In the genomic region with DNA sequence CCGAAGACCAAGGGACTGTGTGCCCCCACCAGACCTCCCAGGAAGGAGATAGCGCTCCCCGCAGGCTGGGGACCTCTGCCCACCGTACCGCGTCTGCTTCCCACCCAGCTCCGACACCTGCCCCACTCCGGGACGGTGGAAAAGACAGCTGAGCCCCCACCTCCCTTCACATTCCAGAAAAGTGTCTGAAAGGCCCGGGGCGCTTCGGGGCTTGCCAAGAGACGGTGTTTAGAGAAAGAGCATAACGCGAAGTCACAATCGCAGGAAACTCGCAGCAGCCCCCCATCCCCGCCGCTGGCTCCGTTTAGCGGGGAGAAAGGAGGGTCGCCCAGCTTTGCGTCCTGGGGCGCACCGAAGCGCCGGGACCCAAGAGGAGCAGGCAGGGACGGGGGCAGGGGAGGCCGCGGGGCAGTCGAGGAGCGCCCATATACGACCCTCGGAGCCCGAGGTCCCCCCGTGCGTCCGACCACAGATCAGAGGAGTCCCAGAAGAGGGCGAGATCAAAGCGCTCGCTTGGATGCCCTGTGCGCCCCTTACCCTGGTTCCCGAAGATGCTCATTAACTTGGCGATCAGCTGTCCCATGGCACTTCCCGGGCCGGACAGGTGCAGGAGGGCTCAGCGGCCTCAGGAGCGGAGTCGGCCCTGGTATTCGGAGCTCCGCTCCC, we compare ENCODE assay signal across 8 cellular contexts. TPM values are rescaled to one million over a fixed set of nuclear protein-coding genes. Genes with fewer than 3 reads are reported as not detected.
DNase-seq lines count a peak whose midpoint lies in the region; ATAC-seq, FAIRE-seq and TF ChIP-seq lines count a peak whose summit lies in the region.

No MANE protein-coding gene starts in this region.

- POLR2A ChIA-PET in HepG2 (lab: Yijun Ruan, JAX) = interaction anchor here (0.6 to 1.5 kb wide), 5 partner anchors 9 to 296 kb away, joined by 3 to 15 read pairs (median 4); partner anchors contain the start of genes LASP1 and RPL19

- H3K4me3 ChIP-seq in body of pancreas (no peak overlapping the region), HepG2 (replicated peaks in 1 of 3; ENCODE audit: insufficient read depth in 1 of 3, low read depth in 2 of 3, low read length in 3 of 3) (peak overlapping the region in 1 of 3 experiments; percentile 51; a peak in 2 of 6 replicates)

- peaks cover 4% of the 10 kb centered on the region; the same call in 1 of the 2 replicates for H3K36me3 Mint-ChIP-seq in HFFc6 (ENCODE audit: low read depth)

- intact Hi-C loops in body of pancreas (cut with DNase I) (loop anchor here (10.0 kb wide), 1 partner anchor 69 kb away; no protein-coding TSS in a partner anchor), HepG2 (cut with micrococcal nuclease; ENCODE audit: unreplicated experiment) (no loop called here), posterior vena cava (cut with DNase I) (no loop called here)

- TF ChIP-seq POLR2A in body of pancreas (IDR thresholded peaks at IDR 0.05) = no peak
- no peak for TF ChIP-seq POLR2A in HepG2 (IDR thresholded peaks at IDR 0.05; ENCODE audit: insufficient read depth in 1 of 2, low read depth in 2 of 2, low read length in 2 of 2)

- CTCF ChIA-PET in HepG2 (lab: Yijun Ruan, JAX; ENCODE audit: low intra/inter-chr PET ratio, low total read pairs) = interaction anchor here (1.0 to 2.0 kb wide), 5 partner anchors 11 to 182 kb away, joined by 3 to 4 read pairs (median 4); no protein-coding TSS in a partner anchor

- BruUV-seq in HepG2 (replicated peaks; lab: Mats Ljungman, UMichigan) = no TSS peak

- H3K4me1 ChIP-seq in body of pancreas (peaks cover 37% of the 10 kb centered on the region), HepG2 (ENCODE audit: insufficient read depth, low read length) (peaks cover 14% of the 10 kb centered on the region; the same call in 1 of the 2 replicates)

- DNase-seq in HFFc6 = no peak
- peak in 1 of 4 donors; percentile 9 for DNase-seq in body of pancreas
- no peak for DNase-seq in HepG2 (ENCODE audit: low spot score)
- DNase-seq in stimulated activated naive CD8-positive, alpha-beta T cell treated with anti-CD3 and anti-CD28 coated beads, Interleukin-15, amount 100 ng/mL, for 72 hours = no peak
- no peak for DNase-seq in UCSD-AML1 (lab: John Stamatoyannopoulos, UW; ENCODE audit: unreplicated experiment)
- DNase-seq in posterior vena cava (ENCODE audit: low spot score) = no peak
- no peak for DNase-seq in RPMI8226

- H3K36me3 ChIP-seq in body of pancreas (replicated peaks in 1 of 2; ENCODE audit: insufficient read depth in 1 of 2, low read depth in 2 of 2) = no peaks in the 10 kb centered on the region
- H3K36me3 ChIP-seq in HepG2 (replicated peaks in 1 of 2; ENCODE audit: control insufficient read depth in 1 of 2, insufficient read depth in 2 of 2, low read length in 2 of 2) = no peaks in the 10 kb centered on the region

- TF ChIP-seq EP300 in HepG2 (IDR thresholded peaks at IDR 0.05; ENCODE audit: low read depth in 2 of 2, low read length in 2 of 2) (no peak), HepG2 (CRISPR knock-in tag; IDR thresholded peaks at IDR 0.05; ENCODE audit: borderline replicate concordance) (no peak)

- H3K4me1 Mint-ChIP-seq in HFFc6 (ENCODE audit: low read depth) = peaks cover 27% of the 10 kb centered on the region
- peaks cover 37% of the 10 kb centered on the region for H3K4me1 Mint-ChIP-seq in stimulated activated naive CD8-positive, alpha-beta T cell treated with anti-CD3 and anti-CD28 coated beads, Interleukin-15, amount 100 ng/mL, for 72 hours

- in situ Hi-C loops in HepG2 (cut with HindIII; ENCODE audit: extremely low pct_ligation_motif_present, low pct_unique_long_range_greater_than_20kb) = loop anchor here (25.0 kb wide), 1 partner anchor 403 kb away; the partner anchor contains the start of gene PSMB3

- peaks cover 7% of the 10 kb centered on the region; the same call in 1 of the 2 replicates for H3K9me3 Mint-ChIP-seq in HFFc6
- H3K9me3 Mint-ChIP-seq in stimulated activated naive CD8-positive, alpha-beta T cell treated with anti-CD3 and anti-CD28 coated beads, Interleukin-15, amount 100 ng/mL, for 72 hours = no peaks in the 10 kb centered on the region

- H3K4me3 Mint-ChIP-seq in HFFc6 = peak overlapping the region; percentile 79
- peak overlapping the region; percentile 94 for H3K4me3 Mint-ChIP-seq in stimulated activated naive CD8-positive, alpha-beta T cell treated with anti-CD3 and anti-CD28 coated beads, Interleukin-15, amount 100 ng/mL, for 72 hours

- no peak overlapping the region for H2AFZ ChIP-seq in HepG2 (ENCODE audit: low read length)

- H3K9me3 ChIP-seq in body of pancreas (no peaks in the 10 kb centered on the region), HepG2 (ENCODE audit: low read length) (no peaks in the 10 kb centered on the region)

- no peak for FAIRE-seq in HepG2 (lab: Jason Lieb, UNC)

- TF ChIP-seq CTCF in HFFc6 (IDR thresholded peaks at IDR 0.05) (no peak), body of pancreas (IDR thresholded peaks at IDR 0.05) (no peak), HepG2 (CRISPR knock-in tag; IDR thresholded peaks at IDR 0.05) (no peak)

- no peaks in the 10 kb centered on the region for H4K20me1 ChIP-seq in HepG2 (ENCODE audit: insufficient read depth, low read length)

- peak overlapping the region; percentile 65 for H3K4me2 ChIP-seq in HepG2 (ENCODE audit: low read depth, low read length)

- 15 to 17% methylated on average over 12 to 51 of the region's 51 CpGs for WGBS in body of pancreas, 2 donors
- WGBS in HepG2 (ENCODE audit: low lambda C conversion rate) = 66% methylated on average over 36 of the region's 51 CpGs

- no peaks in the 10 kb centered on the region for H3K79me2 ChIP-seq in HepG2 (ENCODE audit: insufficient read depth, low read length)

- peaks cover 26% of the 10 kb centered on the region for H3K27me3 Mint-ChIP-seq in HFFc6 (ENCODE audit: insufficient read depth)
- peaks cover 33% of the 10 kb centered on the region for H3K27me3 Mint-ChIP-seq in stimulated activated naive CD8-positive, alpha-beta T cell treated with anti-CD3 and anti-CD28 coated beads, Interleukin-15, amount 100 ng/mL, for 72 hours

- no peak for TF ChIP-seq RAD21 in HepG2 (CRISPR knock-in tag; IDR thresholded peaks at IDR 0.05)

- no peak for ATAC-seq in body of pancreas
- ATAC-seq in HepG2 = no peak
- peak; percentile 43 for ATAC-seq in stimulated activated naive CD8-positive, alpha-beta T cell treated with anti-CD3 and anti-CD28 coated beads, Interleukin-15, amount 100 ng/mL, for 72 hours
- no peak for ATAC-seq in HG02938 (IDR thresholded peaks at IDR 0.05; ENCODE audit: unreplicated experiment)

- peak overlapping the region; percentile 9; the same call in 1 of the 2 replicates for H3K27ac Mint-ChIP-seq in HFFc6
- peak overlapping the region; percentile 57 to 65 for H3K27ac Mint-ChIP-seq in stimulated activated naive CD8-positive, alpha-beta T cell treated with anti-CD3 and anti-CD28 coated beads, Interleukin-15, amount 100 ng/mL, for 72 hours

- H3K27me3 ChIP-seq in body of pancreas (no peaks in the 10 kb centered on the region), HepG2 (ENCODE audit: control insufficient read depth in 1 of 2, insufficient read depth in 2 of 2, low read length in 2 of 2) (peaks cover 4 to 27% of the 10 kb centered on the region in 2 experiments; a peak in 4 of 5 replicates)

- H3K9ac ChIP-seq in HepG2 (ENCODE audit: insufficient read depth, low read depth, low read length) = no peak overlapping the region

- peak overlapping the region; percentile 69 to 81 (median 75) for H3K27ac ChIP-seq in body of pancreas
- H3K27ac ChIP-seq in HepG2 (ENCODE audit: extremely low read length, insufficient read depth, low read length) = no peak overlapping the region

RNA-seq across cellular contexts. Expression of gene ARL5C, which starts 0.7 kb away (rescaled TPM):
- total RNA-seq in HFFc6 (2021; fragmentation: NEBNext Ultra II Directional; extraction: Animal tissue kit (Norgen Biotek cat#: 25700)) = not detected
- under 1 TPM in 1 of 2 donors, not detected in 1; 0.26 TPM for total RNA-seq in body of pancreas
- total RNA-seq in HepG2 (2016; rRNA removed; fragmentation: Illumina TruSeq; extraction: Trizol) = not detected in 2 replicates
- total RNA-seq in HepG2 (2016; cell fraction: cytosol; rRNA removed; fragmentation: Illumina TruSeq; extraction: Trizol; ENCODE audit: low read depth) = not detected in 2 replicates
- total RNA-seq in HepG2 (2016; cell fraction: insoluble cytoplasmic fraction; rRNA removed; fragmentation: Illumina TruSeq; extraction: Trizol) = not detected in 2 replicates
- total RNA-seq in HepG2 (2016; cell fraction: membrane; rRNA removed; fragmentation: Illumina TruSeq; extraction: Trizol) = not detected in 2 replicates
- not detected in 2 replicates for total RNA-seq in HepG2 (2016; cell fraction: nucleus; rRNA removed; fragmentation: Illumina TruSeq; extraction: Trizol)
- not detected in 2 replicates for polyA plus RNA-seq in HepG2 (2011; rRNA removed)
- polyA plus RNA-seq in HepG2 (2011; cell fraction: cytosol; rRNA removed) = not detected in 2 replicates
- not detected in 2 replicates for polyA plus RNA-seq in HepG2 (2011; cell fraction: nucleus; rRNA removed)
- polyA plus RNA-seq in HepG2 (2012) = not detected in 2 replicates
- not detected in 2 replicates for polyA plus RNA-seq in HepG2 (2016; cell fraction: cytosol; fragmentation: Illumina TruSeq; extraction: Trizol; ENCODE audit: low read depth)
- polyA plus RNA-seq in HepG2 (2016; cell fraction: insoluble cytoplasmic fraction; fragmentation: Illumina TruSeq; extraction: Trizol; ENCODE audit: low read depth) = not detected in 2 replicates
- polyA plus RNA-seq in HepG2 (2016; cell fraction: membrane; fragmentation: Illumina TruSeq; extraction: Trizol; ENCODE audit: low read depth) = not detected in 2 replicates
- not detected in 2 replicates for polyA plus RNA-seq in HepG2 (2016; cell fraction: nucleus; fragmentation: Illumina TruSeq; extraction: Trizol; ENCODE audit: insufficient read depth, low read depth)
- 0.09 TPM in 1 of 2 replicates, not detected in the other for polyA minus RNA-seq in HepG2 (2011; rRNA and poly(A)+ RNA removed; ENCODE audit: low replicate concordance)
- polyA minus RNA-seq in HepG2 (2011; cell fraction: cytosol; rRNA and poly(A)+ RNA removed) = not detected in 2 replicates
- not detected in 2 replicates for polyA minus RNA-seq in HepG2 (2011; cell fraction: nucleus; rRNA and poly(A)+ RNA removed)
- total RNA-seq in posterior vena cava = not detected

RNA-seq across cellular contexts. Expression of gene PLXDC1, which starts 13.9 kb away (rescaled TPM):
- total RNA-seq in HFFc6 (2021; fragmentation: NEBNext Ultra II Directional; extraction: Animal tissue kit (Norgen Biotek cat#: 25700)) = 1 to 10 TPM in 2 of 6 experiments, under 1 TPM in 4; 0.20 to 2.2 (median 0.69) TPM
- total RNA-seq in body of pancreas = 1 to 10 TPM in 1 of 2 donors, not detected in 1; 6.5 TPM
- total RNA-seq in HepG2 (2016; rRNA removed; fragmentation: Illumina TruSeq; extraction: Trizol) = not detected in 2 replicates
- total RNA-seq in HepG2 (2016; cell fraction: cytosol; rRNA removed; fragmentation: Illumina TruSeq; extraction: Trizol; ENCODE audit: low read depth) = not detected in 2 replicates
- total RNA-seq in HepG2 (2016; cell fraction: insoluble cytoplasmic fraction; rRNA removed; fragmentation: Illumina TruSeq; extraction: Trizol) = not detected in 2 replicates
- total RNA-seq in HepG2 (2016; cell fraction: membrane; rRNA removed; fragmentation: Illumina TruSeq; extraction: Trizol) = not detected in 2 replicates
- total RNA-seq in HepG2 (2016; cell fraction: nucleus; rRNA removed; fragmentation: Illumina TruSeq; extraction: Trizol) = not detected in 2 replicates
- polyA plus RNA-seq in HepG2 (2011; rRNA removed) = not detected in 2 replicates
- polyA plus RNA-seq in HepG2 (2011; cell fraction: cytosol; rRNA removed) = not detected in 2 replicates
- not detected in 2 replicates for polyA plus RNA-seq in HepG2 (2011; cell fraction: nucleus; rRNA removed)
- not detected in 2 replicates for polyA plus RNA-seq in HepG2 (2012)
- not detected in 2 replicates for polyA plus RNA-seq in HepG2 (2016; cell fraction: cytosol; fragmentation: Illumina TruSeq; extraction: Trizol; ENCODE audit: low read depth)
- polyA plus RNA-seq in HepG2 (2016; cell fraction: insoluble cytoplasmic fraction; fragmentation: Illumina TruSeq; extraction: Trizol; ENCODE audit: low read depth) = not detected in 2 replicates
- not detected in 2 replicates for polyA plus RNA-seq in HepG2 (2016; cell fraction: membrane; fragmentation: Illumina TruSeq; extraction: Trizol; ENCODE audit: low read depth)
- polyA plus RNA-seq in HepG2 (2016; cell fraction: nucleus; fragmentation: Illumina TruSeq; extraction: Trizol; ENCODE audit: insufficient read depth, low read depth) = not detected in 2 replicates
- polyA minus RNA-seq in HepG2 (2011; rRNA and poly(A)+ RNA removed; ENCODE audit: low replicate concordance) = 0.44 TPM in 1 of 2 replicates, not detected in the other
- polyA minus RNA-seq in HepG2 (2011; cell fraction: cytosol; rRNA and poly(A)+ RNA removed) = not detected in 2 replicates
- not detected in 2 replicates for polyA minus RNA-seq in HepG2 (2011; cell fraction: nucleus; rRNA and poly(A)+ RNA removed)
- 10 to 100 TPM; 16.0 to 27.2 TPM for total RNA-seq in posterior vena cava

RNA-seq across cellular contexts. Expression of gene CACNB1, which starts 32.2 kb away (rescaled TPM):
- total RNA-seq in HFFc6 (2021; fragmentation: NEBNext Ultra II Directional; extraction: Animal tissue kit (Norgen Biotek cat#: 25700)) = 1 to 10 TPM; 5.1 to 7.0 (median 6.1) TPM
- 1 to 10 TPM; 2.3 TPM for total RNA-seq in body of pancreas
- total RNA-seq in HepG2 (2016; rRNA removed; fragmentation: Illumina TruSeq; extraction: Trizol) = 0.60 and 0.75 TPM in 2 replicates
- total RNA-seq in HepG2 (2016; cell fraction: cytosol; rRNA removed; fragmentation: Illumina TruSeq; extraction: Trizol; ENCODE audit: low read depth) = 0.26 and 0.71 TPM in 2 replicates
- 0.19 and 0.84 TPM in 2 replicates for total RNA-seq in HepG2 (2016; cell fraction: insoluble cytoplasmic fraction; rRNA removed; fragmentation: Illumina TruSeq; extraction: Trizol)
- 0.34 and 0.48 TPM in 2 replicates for total RNA-seq in HepG2 (2016; cell fraction: membrane; rRNA removed; fragmentation: Illumina TruSeq; extraction: Trizol)
- 1.8 TPM in 2 replicates for total RNA-seq in HepG2 (2016; cell fraction: nucleus; rRNA removed; fragmentation: Illumina TruSeq; extraction: Trizol)
- 1.5 and 2.9 TPM in 2 replicates for polyA plus RNA-seq in HepG2 (2011; rRNA removed)
- 0.50 and 0.51 TPM in 2 replicates for polyA plus RNA-seq in HepG2 (2011; cell fraction: cytosol; rRNA removed)
- polyA plus RNA-seq in HepG2 (2011; cell fraction: nucleus; rRNA removed) = 8.4 and 12.2 TPM in 2 replicates
- 1.3 and 1.5 TPM in 2 replicates for polyA plus RNA-seq in HepG2 (2012)
- 0.28 and 0.34 TPM in 2 replicates for polyA plus RNA-seq in HepG2 (2016; cell fraction: cytosol; fragmentation: Illumina TruSeq; extraction: Trizol; ENCODE audit: low read depth)
- polyA plus RNA-seq in HepG2 (2016; cell fraction: insoluble cytoplasmic fraction; fragmentation: Illumina TruSeq; extraction: Trizol; ENCODE audit: low read depth) = 0.47 and 0.96 TPM in 2 replicates
- polyA plus RNA-seq in HepG2 (2016; cell fraction: membrane; fragmentation: Illumina TruSeq; extraction: Trizol; ENCODE audit: low read depth) = 0.38 and 0.40 TPM in 2 replicates
- 4.7 and 7.2 TPM in 2 replicates for polyA plus RNA-seq in HepG2 (2016; cell fraction: nucleus; fragmentation: Illumina TruSeq; extraction: Trizol; ENCODE audit: insufficient read depth, low read depth)
- polyA minus RNA-seq in HepG2 (2011; rRNA and poly(A)+ RNA removed; ENCODE audit: low replicate concordance) = 4.4 and 8.5 TPM in 2 replicates
- polyA minus RNA-seq in HepG2 (2011; cell fraction: cytosol; rRNA and poly(A)+ RNA removed) = 0.40 and 1.3 TPM in 2 replicates
- 3.0 and 5.8 TPM in 2 replicates for polyA minus RNA-seq in HepG2 (2011; cell fraction: nucleus; rRNA and poly(A)+ RNA removed)
- 10 to 100 TPM in 1 of 2 donors, 1 to 10 TPM in 1; 8.8 to 11.3 TPM for total RNA-seq in posterior vena cava

RNA-seq across cellular contexts. Expression of gene RPL19, which starts 34.8 kb away (rescaled TPM):
- 1,000 to 10,000 TPM; 1,574 to 1,911 (median 1,762) TPM for total RNA-seq in HFFc6 (2021; fragmentation: NEBNext Ultra II Directional; extraction: Animal tissue kit (Norgen Biotek cat#: 25700))
- total RNA-seq in body of pancreas (1,000 to 10,000 TPM; 1,534 to 2,029 TPM), HepG2 (2016; rRNA removed; fragmentation: Illumina TruSeq; extraction: Trizol) (2,768 and 3,257 TPM in 2 replicates), posterior vena cava (1,000 to 10,000 TPM; 1,084 to 1,135 TPM)
- total RNA-seq in HepG2 (2016; cell fraction: cytosol; rRNA removed; fragmentation: Illumina TruSeq; extraction: Trizol; ENCODE audit: low read depth) = 3,353 and 3,708 TPM in 2 replicates
- total RNA-seq in HepG2 (2016; cell fraction: insoluble cytoplasmic fraction; rRNA removed; fragmentation: Illumina TruSeq; extraction: Trizol) = 2,694 and 3,334 TPM in 2 replicates
- 5,175 and 5,294 TPM in 2 replicates for total RNA-seq in HepG2 (2016; cell fraction: membrane; rRNA removed; fragmentation: Illumina TruSeq; extraction: Trizol)
- 990 and 1,076 TPM in 2 replicates for total RNA-seq in HepG2 (2016; cell fraction: nucleus; rRNA removed; fragmentation: Illumina TruSeq; extraction: Trizol)
- polyA plus RNA-seq in HepG2 (2011; rRNA removed) = 2,522 and 2,554 TPM in 2 replicates
- polyA plus RNA-seq in HepG2 (2011; cell fraction: cytosol; rRNA removed) = 3,383 and 3,728 TPM in 2 replicates
- polyA plus RNA-seq in HepG2 (2011; cell fraction: nucleus; rRNA removed) = 768 and 1,029 TPM in 2 replicates
- polyA plus RNA-seq in HepG2 (2012) = 2,340 and 2,506 TPM in 2 replicates
- polyA plus RNA-seq in HepG2 (2016; cell fraction: cytosol; fragmentation: Illumina TruSeq; extraction: Trizol; ENCODE audit: low read depth) = 5,160 and 5,701 TPM in 2 replicates
- polyA plus RNA-seq in HepG2 (2016; cell fraction: insoluble cytoplasmic fraction; fragmentation: Illumina TruSeq; extraction: Trizol; ENCODE audit: low read depth) = 4,287 and 4,430 TPM in 2 replicates
- 6,675 and 6,831 TPM in 2 replicates for polyA plus RNA-seq in HepG2 (2016; cell fraction: membrane; fragmentation: Illumina TruSeq; extraction: Trizol; ENCODE audit: low read depth)
- 2,116 and 2,174 TPM in 2 replicates for polyA plus RNA-seq in HepG2 (2016; cell fraction: nucleus; fragmentation: Illumina TruSeq; extraction: Trizol; ENCODE audit: insufficient read depth, low read depth)
- 413 and 602 TPM in 2 replicates for polyA minus RNA-seq in HepG2 (2011; rRNA and poly(A)+ RNA removed; ENCODE audit: low replicate concordance)
- polyA minus RNA-seq in HepG2 (2011; cell fraction: cytosol; rRNA and poly(A)+ RNA removed) = 764 and 846 TPM in 2 replicates
- polyA minus RNA-seq in HepG2 (2011; cell fraction: nucleus; rRNA and poly(A)+ RNA removed) = 184 and 212 TPM in 2 replicates
